In genomic region chr1:88661951-88662664, GRCh38 we compare ENCODE assay signal across 12 cellular contexts. TPM values are rescaled to one million over a fixed set of nuclear protein-coding genes. Genes with fewer than 3 reads are reported as not detected.
DNase-seq lines count a peak whose midpoint lies in the region; ATAC-seq and TF ChIP-seq lines count a peak whose summit lies in the region.
"Had no signal": no experiment of that assay in that cellular context is flagged by ENCODE, and none has a peak within 500 bp of the region (broad histone marks: within the 10 kb centered on the region; RNA-seq: fewer than 3 reads in every experiment).

No MANE protein-coding gene starts in this region.

- H3K4me3 ChIP-seq in cardiac muscle cell (no peak overlapping the region), ectodermal cell (ENCODE audit: insufficient read depth, low read depth, low read length) (no peak overlapping the region), smooth muscle cell (no peak overlapping the region)

- intact Hi-C loops in left ventricle myocardium superior (cut with micrococcal nuclease) = no loop called here

- peak overlapping the region; percentile 56 for H2AFZ ChIP-seq in smooth muscle cell (ENCODE audit: low read depth)

- ATAC-seq in left ventricle myocardium superior (no peak), HG03135 (IDR thresholded peaks at IDR 0.05; ENCODE audit: unreplicated experiment) (peak; percentile 47), GM18873 (IDR thresholded peaks at IDR 0.05; ENCODE audit: low FRiP score, unreplicated experiment) (no peak)
- ATAC-seq: right cardiac atrium had no signal

- DNase-seq in cardiac muscle cell (ENCODE audit: low read depth in 1 of 2, low spot score in 1 of 2) (no peak), left ventricle myocardium superior (no peak), smooth muscle cell (lab: John Stamatoyannopoulos, UW; ENCODE audit: unreplicated experiment) (no peak), H4 (ENCODE audit: low spot score) (no peak), SIG-M5 treated with dmso at 0.1 percent for 504 hours (lab: John Stamatoyannopoulos, UW; ENCODE audit: unreplicated experiment) (no peak)
- DNase-seq: hypothalamus, NCI-H187 treated with DMSO at 0.1 percent for 48 hours, right cardiac atrium, SW 1271 had no signal

- 54 to 60% methylated on average over 1 to 2 of the region's 2 CpGs for WGBS in ectodermal cell, 2 experiments
- WGBS in smooth muscle cell (ENCODE audit: low lambda C conversion rate) = 20% methylated on average over 2 of the region's 2 CpGs

- H3K9me3 ChIP-seq in cardiac muscle cell (ENCODE audit: low read depth) (no peaks in the 10 kb centered on the region), ectodermal cell (ENCODE audit: control insufficient read depth, low read length) (no peaks in the 10 kb centered on the region), smooth muscle cell (replicated peaks; ENCODE audit: low read depth) (no peaks in the 10 kb centered on the region)

- H3K27ac ChIP-seq in cardiac muscle cell (peak overlapping the region; percentile 17), ectodermal cell (ENCODE audit: insufficient read depth, low read depth, low read length, poor library complexity, severe bottlenecking) (peak overlapping the region; percentile 6), smooth muscle cell (ENCODE audit: low read depth) (peak overlapping the region; percentile 25)

- H3K9ac ChIP-seq in smooth muscle cell (ENCODE audit: low read depth) = peak overlapping the region; percentile 13

- H3K4me1 ChIP-seq in cardiac muscle cell (ENCODE audit: low read depth) = peaks cover 11% of the 10 kb centered on the region
- H3K4me1 ChIP-seq in ectodermal cell (ENCODE audit: control insufficient read depth, insufficient read depth, low read length) = peaks cover 11% of the 10 kb centered on the region
- peaks cover 14% of the 10 kb centered on the region for H3K4me1 ChIP-seq in smooth muscle cell (ENCODE audit: low read depth)

- no peaks in the 10 kb centered on the region for H3F3A ChIP-seq in smooth muscle cell (ENCODE audit: low read depth)

- H3K27me3 ChIP-seq in cardiac muscle cell (no peaks in the 10 kb centered on the region), ectodermal cell (ENCODE audit: control insufficient read depth, insufficient read depth, low read length, poor library complexity, severe bottlenecking) (no peaks in the 10 kb centered on the region), smooth muscle cell (ENCODE audit: low read depth) (no peaks in the 10 kb centered on the region)

- H3K79me2 ChIP-seq in smooth muscle cell (ENCODE audit: low read depth) = no peaks in the 10 kb centered on the region

- H3K4me2 ChIP-seq in smooth muscle cell = no peak overlapping the region

- H3K36me3 ChIP-seq in cardiac muscle cell (no peaks in the 10 kb centered on the region), ectodermal cell (ENCODE audit: control insufficient read depth, insufficient read depth, low read length) (no peaks in the 10 kb centered on the region), smooth muscle cell (ENCODE audit: low read depth) (no peaks in the 10 kb centered on the region)

- TF ChIP-seq CTCF in cardiac muscle cell (IDR thresholded peaks at IDR 0.05; ENCODE audit: low read depth, low read length) (no peak), smooth muscle cell (IDR thresholded peaks at IDR 0.05; ENCODE audit: borderline replicate concordance, insufficient read depth, poor library complexity, severe bottlenecking) (no peak)

- no peaks in the 10 kb centered on the region for H4K20me1 ChIP-seq in smooth muscle cell (ENCODE audit: low read depth)

RNA-seq across cellular contexts. Expression of gene PKN2, which starts 22.0 kb away (rescaled TPM):
- total RNA-seq in cardiac muscle cell = 18.4 and 27.6 TPM in 2 replicates
- 22.5 and 25.8 TPM in 2 replicates for polyA plus RNA-seq in cardiac muscle cell
- 32.7 TPM for total RNA-seq in left ventricle myocardium superior
- 37.0 TPM for polyA plus RNA-seq in ectodermal cell (2013, experiment 1 of 4)
- 40.1 TPM for polyA plus RNA-seq in ectodermal cell (2013, experiment 2 of 4)
- 32.1 TPM for polyA plus RNA-seq in ectodermal cell (2013, experiment 3 of 4)
- 34.2 TPM for polyA plus RNA-seq in ectodermal cell (2013, experiment 4 of 4)
- total RNA-seq in smooth muscle cell = 41.2 and 47.1 TPM in 2 replicates
- 14.6 and 16.3 TPM in 2 replicates for polyA plus RNA-seq in smooth muscle cell
- 7.7 and 14.8 TPM in 2 replicates for total RNA-seq in H4 (2014; rRNA removed; shearing (Covaris generic))
